In genomic region chr2:59761966-59762365, GRCh38 we compare ENCODE assay signal across 33 cellular contexts.
"Had no signal": no experiment of that assay in that cellular context is flagged by ENCODE, and none has a peak within 500 bp of the region (broad histone marks: within the 10 kb centered on the region; RNA-seq: fewer than 3 reads in every experiment).

No MANE protein-coding gene starts in this region.

- H3K27me3 ChIP-seq: esophagus muscularis mucosa, hepatocyte, neutrophil, thyroid gland, upper lobe of right lung had no signal

- H3K36me3 Mint-ChIP-seq: activated CD8-positive, alpha-beta memory T cell treated with anti-CD3 and anti-CD28 coated beads, Interleukin-2, amount 10 ng/mL, durations not matched to agents 7 days and 5 days; activated naive CD4-positive, alpha-beta T cell treated with anti-CD3 and anti-CD28 coated beads, Interleukin-2, amount 50 U/mL, for 24 hours; mesothelial cell of epicardium; naive B cell; stimulated activated memory B cell treated with anti-CD40 and anti-IgM and Interleukin-4, amounts not matched to agents 10 μg/mL and 1 μg/mL and 100 μg/mL, for 72 hours; WTC11 had no signal

- H3K27ac ChIP-seq: esophagus muscularis mucosa, hepatocyte, neutrophil, skin epidermis, thyroid gland, upper lobe of right lung had no signal

- H3K4me3 ChIP-seq: esophagus muscularis mucosa, hepatocyte, skin epidermis, thyroid gland, upper lobe of right lung had no signal

- H3K27ac Mint-ChIP-seq: activated CD8-positive, alpha-beta memory T cell treated with anti-CD3 and anti-CD28 coated beads, Interleukin-2, amount 10 ng/mL, durations not matched to agents 7 days and 5 days; activated CD8-positive, alpha-beta T cell treated with anti-CD3 and anti-CD28 coated beads for 36 hours; activated naive CD4-positive, alpha-beta T cell treated with anti-CD3 and anti-CD28 coated beads, Interleukin-2, amount 50 U/mL, for 24 hours; activated naive CD8-positive, alpha-beta T cell treated with anti-CD3 and anti-CD28 coated beads, Interleukin-2, amount 50 U/mL, for 24 hours; activated T-helper 2 cell treated with anti-CD3 and anti-CD28 coated beads, Interferon-gamma antibody, Interleukin-2, Interleukin-4, amounts not matched to agents 10 μg/mL and 5 μg/mL and 100 μg/mL, durations not matched to agents 14 hours and 24 hours and 36 hours; dendritic cell treated with granulocyte-macrophage colony-stimulating factor and Interleukin-4, amounts not matched to agents 40 ng/mL and 50 ng/mL, for 4 days; mesothelial cell of epicardium; naive B cell; progenitor cell of endocrine pancreas; stimulated activated memory B cell treated with anti-CD40 and anti-IgM and Interleukin-4, amounts not matched to agents 10 μg/mL and 1 μg/mL and 100 μg/mL, for 72 hours; stimulated activated naive CD8-positive, alpha-beta T cell treated with anti-CD3 and anti-CD28 coated beads, Interleukin-15, amount 100 ng/mL, for 72 hours; WTC11 had no signal

- H2AFZ ChIP-seq: hepatocyte had no signal

- H3K4me1 Mint-ChIP-seq: activated CD8-positive, alpha-beta memory T cell treated with anti-CD3 and anti-CD28 coated beads, Interleukin-2, amount 10 ng/mL, durations not matched to agents 7 days and 5 days; activated naive CD4-positive, alpha-beta T cell treated with anti-CD3 and anti-CD28 coated beads, Interleukin-2, amount 50 U/mL, for 24 hours; activated naive CD8-positive, alpha-beta T cell treated with anti-CD3 and anti-CD28 coated beads, Interleukin-2, amount 50 U/mL, for 24 hours; mesothelial cell of epicardium; naive B cell; stimulated activated memory B cell treated with anti-CD40 and anti-IgM and Interleukin-4, amounts not matched to agents 10 μg/mL and 1 μg/mL and 100 μg/mL, for 72 hours; stimulated activated naive CD8-positive, alpha-beta T cell treated with anti-CD3 and anti-CD28 coated beads, Interleukin-15, amount 100 ng/mL, for 72 hours; WTC11 had no signal

- FAIRE-seq: frontal cortex, keratinocyte had no signal

- DNase-seq: activated CD4-positive, alpha-beta T cell treated with anti-CD3 and anti-CD28 coated beads for 1 hour; activated CD4-positive, alpha-beta T cell treated with anti-CD3 and anti-CD28 coated beads, Interleukin-2, amount 50 U/mL, for 1 hour; activated CD8-positive, alpha-beta memory T cell treated with anti-CD3 and anti-CD28 coated beads, Interleukin-2, amount 10 ng/mL, durations not matched to agents 7 days and 5 days; activated CD8-positive, alpha-beta T cell treated with anti-CD3 and anti-CD28 coated beads for 36 hours; activated naive CD8-positive, alpha-beta T cell treated with anti-CD3 and anti-CD28 coated beads, Interleukin-2, amount 50 U/mL, for 24 hours; activated T-cell treated with anti-CD3 and anti-CD28 coated beads, Interleukin-2, amount 50 U/mL, for 48 hours; amygdala; central memory CD4-positive, alpha-beta T cell; left cardiac atrium; mammary epithelial cell; naive B cell; nephron progenitor cell; stimulated activated CD4-positive, alpha-beta T cell treated with anti-CD3 and anti-CD28 coated beads, Interleukin-4, amount 100 ng/mL, for 4 hours; stimulated activated CD8-positive, alpha-beta memory T cell treated with anti-CD3 and anti-CD28 coated beads, Interleukin-4, amount 100 ng/mL, for 48 hours; stimulated activated naive CD8-positive, alpha-beta T cell treated with anti-CD3 and anti-CD28 coated beads, Interleukin-15, amount 100 ng/mL, for 72 hours; substantia nigra; T-helper 2 cell; thyroid gland; upper lobe of right lung had no signal

- H3K27me3 Mint-ChIP-seq: activated CD8-positive, alpha-beta memory T cell treated with anti-CD3 and anti-CD28 coated beads, Interleukin-2, amount 10 ng/mL, durations not matched to agents 7 days and 5 days; activated CD8-positive, alpha-beta T cell treated with anti-CD3 and anti-CD28 coated beads for 36 hours; activated naive CD4-positive, alpha-beta T cell treated with anti-CD3 and anti-CD28 coated beads, Interleukin-2, amount 50 U/mL, for 24 hours; activated naive CD8-positive, alpha-beta T cell treated with anti-CD3 and anti-CD28 coated beads, Interleukin-2, amount 50 U/mL, for 24 hours; dendritic cell treated with granulocyte-macrophage colony-stimulating factor and Interleukin-4, amounts not matched to agents 40 ng/mL and 50 ng/mL, for 4 days; naive B cell; progenitor cell of endocrine pancreas; stimulated activated memory B cell treated with anti-CD40 and anti-IgM and Interleukin-4, amounts not matched to agents 10 μg/mL and 1 μg/mL and 100 μg/mL, for 72 hours; stimulated activated naive CD8-positive, alpha-beta T cell treated with anti-CD3 and anti-CD28 coated beads, Interleukin-15, amount 100 ng/mL, for 72 hours had no signal

- H3K4me1 ChIP-seq: esophagus muscularis mucosa, thyroid gland, upper lobe of right lung had no signal

- H3K9me3 ChIP-seq: esophagus muscularis mucosa, neutrophil, thyroid gland, upper lobe of right lung had no signal

- H3K9me3 Mint-ChIP-seq: activated CD8-positive, alpha-beta T cell treated with anti-CD3 and anti-CD28 coated beads for 36 hours; activated naive CD4-positive, alpha-beta T cell treated with anti-CD3 and anti-CD28 coated beads, Interleukin-2, amount 50 U/mL, for 24 hours; activated naive CD8-positive, alpha-beta T cell treated with anti-CD3 and anti-CD28 coated beads, Interleukin-2, amount 50 U/mL, for 24 hours; activated T-helper 2 cell treated with anti-CD3 and anti-CD28 coated beads, Interferon-gamma antibody, Interleukin-2, Interleukin-4, amounts not matched to agents 10 μg/mL and 5 μg/mL and 100 μg/mL, durations not matched to agents 14 hours and 24 hours and 36 hours; dendritic cell treated with granulocyte-macrophage colony-stimulating factor and Interleukin-4, amounts not matched to agents 40 ng/mL and 50 ng/mL, for 4 days; mesothelial cell of epicardium; naive B cell; nephron progenitor cell; stimulated activated memory B cell treated with anti-CD40 and anti-IgM and Interleukin-4, amounts not matched to agents 10 μg/mL and 1 μg/mL and 100 μg/mL, for 72 hours; stimulated activated naive CD8-positive, alpha-beta T cell treated with anti-CD3 and anti-CD28 coated beads, Interleukin-15, amount 100 ng/mL, for 72 hours; WTC11 had no signal

- H3K79me2 ChIP-seq: hepatocyte had no signal

- H3K36me3 ChIP-seq: esophagus muscularis mucosa, neutrophil, thyroid gland, upper lobe of right lung had no signal

- H3K4me3 Mint-ChIP-seq: activated CD8-positive, alpha-beta memory T cell treated with anti-CD3 and anti-CD28 coated beads, Interleukin-2, amount 10 ng/mL, durations not matched to agents 7 days and 5 days; activated CD8-positive, alpha-beta T cell treated with anti-CD3 and anti-CD28 coated beads for 36 hours; activated naive CD4-positive, alpha-beta T cell treated with anti-CD3 and anti-CD28 coated beads, Interleukin-2, amount 50 U/mL, for 24 hours; activated naive CD8-positive, alpha-beta T cell treated with anti-CD3 and anti-CD28 coated beads, Interleukin-2, amount 50 U/mL, for 24 hours; dendritic cell treated with granulocyte-macrophage colony-stimulating factor and Interleukin-4, amounts not matched to agents 40 ng/mL and 50 ng/mL, for 4 days; mesothelial cell of epicardium; naive B cell; nephron progenitor cell; stimulated activated memory B cell treated with anti-CD40 and anti-IgM and Interleukin-4, amounts not matched to agents 10 μg/mL and 1 μg/mL and 100 μg/mL, for 72 hours; stimulated activated naive CD8-positive, alpha-beta T cell treated with anti-CD3 and anti-CD28 coated beads, Interleukin-15, amount 100 ng/mL, for 72 hours; WTC11 had no signal

- H3K4me2 ChIP-seq: hepatocyte had no signal

- ATAC-seq: activated CD8-positive, alpha-beta memory T cell treated with anti-CD3 and anti-CD28 coated beads, Interleukin-2, amount 10 ng/mL, durations not matched to agents 7 days and 5 days; activated CD8-positive, alpha-beta T cell treated with anti-CD3 and anti-CD28 coated beads for 36 hours; activated naive CD8-positive, alpha-beta T cell treated with anti-CD3 and anti-CD28 coated beads, Interleukin-2, amount 50 U/mL, for 24 hours; left cardiac atrium; sciatic nerve; stimulated activated memory B cell treated with anti-CD40 and anti-IgM and Interleukin-4, amounts not matched to agents 10 μg/mL and 1 μg/mL and 100 μg/mL, for 72 hours; stimulated activated naive CD8-positive, alpha-beta T cell treated with anti-CD3 and anti-CD28 coated beads, Interleukin-15, amount 100 ng/mL, for 72 hours; upper lobe of right lung; WTC11 had no signal
